In the genomic region with DNA sequence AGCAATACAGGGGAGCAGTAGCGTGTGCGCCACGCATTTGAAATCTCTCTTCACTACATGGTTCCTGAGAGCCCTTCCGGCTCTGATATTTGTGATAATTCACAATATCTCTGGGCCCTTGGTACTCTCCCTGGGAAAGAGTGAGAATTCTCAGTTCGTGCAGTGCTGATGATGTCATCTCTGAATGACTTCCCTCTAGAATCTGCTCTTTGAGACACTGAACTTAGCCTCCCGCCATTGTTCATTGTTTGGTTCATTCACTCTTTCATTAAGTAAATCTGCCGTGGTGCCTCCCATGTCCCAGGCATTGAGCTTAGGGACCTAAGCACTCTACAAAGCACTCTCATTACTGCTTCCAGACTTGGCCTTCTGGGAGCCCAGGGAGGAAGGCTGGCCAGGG, we compare ENCODE assay signal across 17 cellular contexts.
DNase-seq lines count a peak whose midpoint lies in the region; ATAC-seq and TF ChIP-seq lines count a peak whose summit lies in the region.
"Had no signal": no experiment of that assay in that cellular context is flagged by ENCODE, and none has a peak within 500 bp of the region (broad histone marks: within the 10 kb centered on the region; RNA-seq: fewer than 3 reads in every experiment).

No MANE protein-coding gene starts in this region.

- intact Hi-C loops in colonic mucosa (cut with DNase I) = no loop called here
- intact Hi-C loops in lower lobe of right lung (cut with DNase I) = loop anchor here (10.0 kb wide), 2 partner anchors 159 to 189 kb away; no protein-coding TSS in a partner anchor

- H3K4me3 ChIP-seq in colonic mucosa (no peak overlapping the region), lower lobe of right lung (no peak overlapping the region), rectal smooth muscle tissue (ENCODE audit: low read length) (no peak overlapping the region)
- H3K4me3 ChIP-seq: body of pancreas, skin epidermis had no signal

- H3K36me3 ChIP-seq in colonic mucosa (no peaks in the 10 kb centered on the region), lower lobe of right lung (no peaks in the 10 kb centered on the region), rectal smooth muscle tissue (ENCODE audit: control insufficient read depth, insufficient read depth, low read length) (peaks cover 4% of the 10 kb centered on the region)

- H3K4me1 ChIP-seq in colonic mucosa (no peaks in the 10 kb centered on the region), lower lobe of right lung (no peaks in the 10 kb centered on the region), rectal smooth muscle tissue (ENCODE audit: control insufficient read depth, insufficient read depth, low read length) (peaks cover 40% of the 10 kb centered on the region)
- H3K4me1 ChIP-seq: body of pancreas had no signal

- H3K27me3 ChIP-seq in colonic mucosa (no peaks in the 10 kb centered on the region), lower lobe of right lung (ENCODE audit: low read depth) (no peaks in the 10 kb centered on the region), rectal smooth muscle tissue (ENCODE audit: control insufficient read depth, insufficient read depth, low read length) (no peaks in the 10 kb centered on the region)
- H3K27me3 ChIP-seq: body of pancreas had no signal

- no peaks in the 10 kb centered on the region for H3K9me3 ChIP-seq in colonic mucosa
- no peaks in the 10 kb centered on the region for H3K9me3 ChIP-seq in lower lobe of right lung
- H3K9me3 ChIP-seq: body of pancreas had no signal

- no peak overlapping the region for H3K9ac ChIP-seq in colonic mucosa (ENCODE audit: low read depth in 2 of 2, low read length in 2 of 2)
- H3K9ac ChIP-seq in rectal smooth muscle tissue (ENCODE audit: low read length) = no peak overlapping the region

- DNase-seq in COLO829 (ENCODE audit: low spot score) = peak; percentile 46
- DNase-seq in colonic mucosa = no peak
- no peak for DNase-seq in lower lobe of right lung
- DNase-seq in stimulated activated CD4-positive, alpha-beta T cell treated with anti-CD3 and anti-CD28 coated beads, Interleukin-4, amount 100 ng/mL, for 1 hour = no peak
- no peak for DNase-seq in activated CD4-positive, alpha-beta T cell treated with anti-CD3 and anti-CD28 coated beads for 4 hours
- no peak for DNase-seq in 8988T
- DNase-seq: activated CD4-positive, alpha-beta T cell treated with anti-CD3 and anti-CD28 coated beads, Interleukin-2, amount 10 ng/mL, durations not matched to agents 24 days and 14 days; activated naive CD4-positive, alpha-beta T cell treated with Interleukin-2 at 50 U/mL for 16 hours; KBM-7; NCI-H1105; NCI-H2171; NCI-H774 had no signal

- no peak for TF ChIP-seq CTCF in colonic mucosa (IDR thresholded peaks at IDR 0.05)
- TF ChIP-seq CTCF in lower lobe of right lung (IDR thresholded peaks at IDR 0.05) = no peak

- no peak for ATAC-seq in lower lobe of right lung
- ATAC-seq in GM21367 (IDR thresholded peaks at IDR 0.05; ENCODE audit: unreplicated experiment) = no peak
- ATAC-seq: body of pancreas had no signal

- H3K27ac ChIP-seq in colonic mucosa = peak overlapping the region; percentile 19
- H3K27ac ChIP-seq in lower lobe of right lung = peak overlapping the region; percentile 58
- peak overlapping the region; percentile 89 for H3K27ac ChIP-seq in rectal smooth muscle tissue (ENCODE audit: low read depth, low read length)
- H3K27ac ChIP-seq: HL-60 had no signal

Comparison
In these comparisons a context has a peak if more than half of its experiments do, and no peak if none do; other contexts are left out.
1. H3K27ac ChIP-seq: peak in every context shown above with its lines; median percentile 89 in rectal smooth muscle tissue; 58 in lower lobe of right lung; 19 in colonic mucosa.